12 cellular contexts compared by ENCODE assay signal in the genomic region with DNA sequence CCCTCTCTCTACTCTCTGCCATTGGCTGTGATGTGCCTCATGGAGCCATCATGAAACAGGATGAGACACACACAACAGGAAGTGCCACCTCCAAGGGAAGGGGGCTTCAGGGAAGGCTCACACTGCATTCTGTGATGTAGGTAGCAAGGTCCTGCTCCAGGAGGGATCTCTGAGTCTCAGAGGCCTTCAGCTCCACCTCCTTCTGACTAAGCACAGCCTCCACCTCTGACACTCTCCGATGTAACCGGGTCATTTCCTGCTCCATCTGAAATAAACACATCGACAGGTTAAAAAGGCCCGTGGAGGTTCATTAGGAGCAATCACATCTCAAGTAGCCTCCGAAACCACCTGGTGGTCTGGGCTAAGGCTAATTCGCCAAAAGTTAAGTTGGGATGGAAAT.
"Had no signal": no experiment of that assay in that cellular context is flagged by ENCODE, and none has a peak within 500 bp of the region (broad histone marks: within the 10 kb centered on the region; RNA-seq: fewer than 3 reads in every experiment).

No MANE protein-coding gene starts in this region.

- H3K27ac Mint-ChIP-seq: activated naive CD8-positive, alpha-beta T cell treated with anti-CD3 and anti-CD28 coated beads, Interleukin-2, amount 10 ng/mL, durations not matched to agents 7 days and 5 days; neural progenitor cell; progenitor cell of endocrine pancreas had no signal

- ATAC-seq: body of pancreas; left cardiac atrium; naive thymus-derived CD4-positive, alpha-beta T cell had no signal

- DNase-seq: activated CD4-positive, alpha-beta T cell treated with anti-CD3 and anti-CD28 coated beads, Interleukin-2, amount 50 U/mL, for 4 hours; activated effector memory CD4-positive, alpha-beta T cell treated with anti-CD3 and anti-CD28 coated beads, Interleukin-2, amount 50 U/mL, for 16 hours; activated naive CD8-positive, alpha-beta T cell treated with anti-CD3 and anti-CD28 coated beads, Interleukin-2, amount 10 ng/mL, durations not matched to agents 7 days and 5 days; activated T-cell treated with anti-CD3 and anti-CD28 coated beads, Interleukin-2, amount 50 U/mL, for 1 hour; body of pancreas; foreskin fibroblast; left cardiac atrium; mesenchymal stem cell; naive thymus-derived CD4-positive, alpha-beta T cell; stimulated activated CD4-positive, alpha-beta T cell treated with anti-CD3 and anti-CD28 coated beads, Interleukin-2, amount 100 ng/mL, for 24 hours had no signal

- H3K27me3 Mint-ChIP-seq: activated naive CD8-positive, alpha-beta T cell treated with anti-CD3 and anti-CD28 coated beads, Interleukin-2, amount 10 ng/mL, durations not matched to agents 7 days and 5 days; naive thymus-derived CD4-positive, alpha-beta T cell; progenitor cell of endocrine pancreas had no signal

- H3K4me3 Mint-ChIP-seq: activated naive CD8-positive, alpha-beta T cell treated with anti-CD3 and anti-CD28 coated beads, Interleukin-2, amount 10 ng/mL, durations not matched to agents 7 days and 5 days; naive thymus-derived CD4-positive, alpha-beta T cell; neural progenitor cell had no signal

- H3K4me1 Mint-ChIP-seq: neural progenitor cell had no signal
